ENCODE assay signal across 8 cellular contexts in the genomic region with DNA sequence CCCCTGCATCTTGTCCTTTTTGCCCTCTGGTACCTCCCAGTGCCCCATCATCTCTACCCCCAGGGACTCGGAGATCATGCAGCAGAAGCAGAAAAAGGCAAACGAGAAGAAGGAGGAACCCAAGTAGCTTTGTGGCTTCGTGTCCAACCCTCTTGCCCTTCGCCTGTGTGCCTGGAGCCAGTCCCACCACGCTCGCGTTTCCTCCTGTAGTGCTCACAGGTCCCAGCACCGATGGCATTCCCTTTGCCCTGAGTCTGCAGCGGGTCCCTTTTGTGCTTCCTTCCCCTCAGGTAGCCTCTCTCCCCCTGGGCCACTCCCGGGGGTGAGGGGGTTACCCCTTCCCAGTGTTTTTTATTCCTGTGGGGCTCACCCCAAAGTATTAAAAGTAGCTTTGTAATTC. TPM values are rescaled to one million over a fixed set of nuclear protein-coding genes. Genes with fewer than 3 reads are reported as not detected.
DNase-seq lines count a peak whose midpoint lies in the region; ATAC-seq and TF ChIP-seq lines count a peak whose summit lies in the region.

No MANE protein-coding gene starts in this region.

- H3K27me3 ChIP-seq in kidney epithelial cell (ENCODE audit: control insufficient read depth, insufficient read depth, low read length), result no peaks in the 10 kb centered on the region

- peaks cover 55% of the 10 kb centered on the region for H3K36me3 Mint-ChIP-seq in activated CD4-positive, alpha-beta T cell treated with anti-CD3 and anti-CD28 coated beads for 36 hours (ENCODE audit: low read depth)
- H3K36me3 Mint-ChIP-seq in activated naive CD8-positive, alpha-beta T cell treated with anti-CD3 and anti-CD28 coated beads, Interleukin-2, amount 50 U/mL, for 24 hours (ENCODE audit: low read depth), result peaks cover 40% of the 10 kb centered on the region

- H3K4me3 Mint-ChIP-seq in activated CD4-positive, alpha-beta T cell treated with anti-CD3 and anti-CD28 coated beads for 36 hours, result peak overlapping the region; percentile 97
- H3K4me3 Mint-ChIP-seq in activated naive CD8-positive, alpha-beta T cell treated with anti-CD3 and anti-CD28 coated beads, Interleukin-2, amount 50 U/mL, for 24 hours, result peak overlapping the region; percentile 93

- H3K4me3 ChIP-seq in kidney epithelial cell (ENCODE audit: low read depth, low read length), result peak overlapping the region; percentile 92

- TF ChIP-seq POLR2A in erythroblast (IDR thresholded peaks at IDR 0.05; ENCODE audit: low read length), result no peak

- peak overlapping the region; percentile 98 for H3K27ac ChIP-seq in substantia nigra (ENCODE audit: low read depth, low read length, poor library complexity, severe bottlenecking)

- H3K27me3 Mint-ChIP-seq in activated CD4-positive, alpha-beta T cell treated with anti-CD3 and anti-CD28 coated beads for 36 hours, result no peaks in the 10 kb centered on the region
- no peaks in the 10 kb centered on the region for H3K27me3 Mint-ChIP-seq in activated naive CD8-positive, alpha-beta T cell treated with anti-CD3 and anti-CD28 coated beads, Interleukin-2, amount 50 U/mL, for 24 hours

- H3K4me1 Mint-ChIP-seq in activated CD4-positive, alpha-beta T cell treated with anti-CD3 and anti-CD28 coated beads for 36 hours, result peaks cover 43% of the 10 kb centered on the region
- H3K4me1 Mint-ChIP-seq in activated naive CD8-positive, alpha-beta T cell treated with anti-CD3 and anti-CD28 coated beads, Interleukin-2, amount 50 U/mL, for 24 hours, result peaks cover 43% of the 10 kb centered on the region

- H3K9me3 Mint-ChIP-seq in activated CD4-positive, alpha-beta T cell treated with anti-CD3 and anti-CD28 coated beads for 36 hours (ENCODE audit: low read depth), result no peaks in the 10 kb centered on the region
- H3K9me3 Mint-ChIP-seq in activated naive CD8-positive, alpha-beta T cell treated with anti-CD3 and anti-CD28 coated beads, Interleukin-2, amount 50 U/mL, for 24 hours, result no peaks in the 10 kb centered on the region

- peak overlapping the region; percentile 97 for H3K27ac Mint-ChIP-seq in activated CD4-positive, alpha-beta T cell treated with anti-CD3 and anti-CD28 coated beads for 36 hours
- H3K27ac Mint-ChIP-seq in activated naive CD8-positive, alpha-beta T cell treated with anti-CD3 and anti-CD28 coated beads, Interleukin-2, amount 50 U/mL, for 24 hours, result peak overlapping the region; percentile 92

- no peak for DNase-seq in activated CD4-positive, alpha-beta T cell treated with anti-CD3 and anti-CD28 coated beads for 36 hours
- DNase-seq in activated CD4-positive, alpha-beta T cell treated with anti-CD3 and anti-CD28 coated beads, Interleukin-2, amount 50 U/mL, for 48 hours, result no peak
- DNase-seq in activated naive CD8-positive, alpha-beta T cell treated with anti-CD3 and anti-CD28 coated beads, Interleukin-2, amount 50 U/mL, for 24 hours, result no peak
- DNase-seq in kidney epithelial cell (ENCODE audit: low read depth), result no peak
- DNase-seq in substantia nigra (lab: John Stamatoyannopoulos, UW), result no peak
- no peak for DNase-seq in erythroblast (lab: John Stamatoyannopoulos, UW)
- DNase-seq in mesenteric fat pad (ENCODE audit: low spot score), result no peak

- ATAC-seq in activated CD4-positive, alpha-beta T cell treated with anti-CD3 and anti-CD28 coated beads for 36 hours, result no peak
- no peak for ATAC-seq in activated naive CD8-positive, alpha-beta T cell treated with anti-CD3 and anti-CD28 coated beads, Interleukin-2, amount 50 U/mL, for 24 hours
- no peak for ATAC-seq in HG02759 (IDR thresholded peaks at IDR 0.05; ENCODE audit: unreplicated experiment)

- peaks cover 8% of the 10 kb centered on the region for H3K36me3 ChIP-seq in kidney epithelial cell (ENCODE audit: control insufficient read depth, insufficient read depth, low read length)

- no peak for TF ChIP-seq CTCF in kidney epithelial cell (IDR thresholded peaks at IDR 0.05; ENCODE audit: insufficient read depth, low read length, poor library complexity, severe bottlenecking)

- CTCF ChIA-PET in activated CD4-positive, alpha-beta T cell treated with anti-CD3 and anti-CD28 coated beads for 36 hours (lab: Charles Lee), result interaction anchor here (0.6 to 1.5 kb wide), 5 partner anchors 15 to 31 kb away, joined by 3 to 5 read pairs (median 4); partner anchors contain the start of gene MFAP1

- POLR2A ChIA-PET in activated CD4-positive, alpha-beta T cell treated with anti-CD3 and anti-CD28 coated beads for 36 hours (lab: Charles Lee), result interaction anchor here (0.8 to 1.8 kb wide), 2 partner anchors 17 to 31 kb away, joined by 3 to 8 read pairs; partner anchors contain the start of genes ELL3 and MFAP1

- intact Hi-C loops in activated CD4-positive, alpha-beta T cell treated with anti-CD3 and anti-CD28 coated beads for 36 hours (cut with DNase I, micrococcal nuclease), result loop anchor here in 1 of 2 experiments (5.0 kb wide), 1 partner anchor 46 kb away; the partner anchor contains the start of gene PDIA3

RNA-seq across cellular contexts. Expression of gene SERF2, which starts 1.5 kb away (rescaled TPM):
- 100 to 1,000 TPM; 710 to 718 TPM for total RNA-seq in activated CD4-positive, alpha-beta T cell treated with anti-CD3 and anti-CD28 coated beads for 36 hours
- total RNA-seq in kidney epithelial cell, result 582 and 942 TPM in 2 replicates
- total RNA-seq in mesenteric fat pad, result 932 TPM

RNA-seq across cellular contexts. Expression of gene SERINC4, which starts 6.4 kb away (rescaled TPM):
- total RNA-seq in activated CD4-positive, alpha-beta T cell treated with anti-CD3 and anti-CD28 coated beads for 36 hours, result under 1 TPM; 0.42 to 0.46 TPM
- 0.46 TPM in 1 of 2 replicates, not detected in the other for total RNA-seq in kidney epithelial cell
- total RNA-seq in mesenteric fat pad, result 0.22 TPM

RNA-seq across cellular contexts. Expression of gene HYPK, which starts 6.8 kb away (rescaled TPM):
- total RNA-seq in activated CD4-positive, alpha-beta T cell treated with anti-CD3 and anti-CD28 coated beads for 36 hours, result 10 to 100 TPM; 14.0 to 16.4 TPM
- total RNA-seq in kidney epithelial cell (5.6 and 8.1 TPM in 2 replicates), mesenteric fat pad (18.0 TPM)

RNA-seq across cellular contexts. Expression of gene ELL3, which starts 16.9 kb away (rescaled TPM):
- total RNA-seq in activated CD4-positive, alpha-beta T cell treated with anti-CD3 and anti-CD28 coated beads for 36 hours, result 1 to 10 TPM; 3.6 TPM
- total RNA-seq in kidney epithelial cell (1.3 and 3.5 TPM in 2 replicates), mesenteric fat pad (2.0 TPM)

RNA-seq across cellular contexts. Expression of gene MFAP1, which starts 30.8 kb away (rescaled TPM):
- total RNA-seq in activated CD4-positive, alpha-beta T cell treated with anti-CD3 and anti-CD28 coated beads for 36 hours, result 10 to 100 TPM; 51.3 to 56.2 TPM
- 25.5 and 28.6 TPM in 2 replicates for total RNA-seq in kidney epithelial cell
- 17.9 TPM for total RNA-seq in mesenteric fat pad
